30 cellular contexts compared by ENCODE assay signal in the genomic region with DNA sequence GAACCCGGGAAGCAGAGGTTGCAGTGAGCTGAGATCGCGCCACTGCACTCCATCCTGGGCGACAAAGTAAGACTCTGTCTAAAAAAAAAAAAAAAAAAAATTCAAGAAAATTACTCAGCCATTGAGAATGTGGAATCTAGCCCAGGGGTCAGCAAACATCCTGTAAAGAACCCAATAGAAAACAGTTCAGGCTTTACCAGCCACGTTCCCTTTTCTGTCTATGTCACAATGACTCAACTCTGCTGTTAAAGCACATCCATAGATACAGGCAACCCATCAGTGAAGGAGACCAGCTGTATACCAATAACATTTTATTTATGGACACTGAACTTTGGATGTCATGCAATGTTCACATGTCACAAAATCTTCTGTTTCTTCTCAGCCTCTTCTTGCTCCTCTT.
DNase-seq lines count a peak whose midpoint lies in the region; ATAC-seq and TF ChIP-seq lines count a peak whose summit lies in the region.
"Had no signal": no experiment of that assay in that cellular context is flagged by ENCODE, and none has a peak within 500 bp of the region (broad histone marks: within the 10 kb centered on the region; RNA-seq: fewer than 3 reads in every experiment).

No MANE protein-coding gene starts in this region.

- H3K4me2 ChIP-seq in PC-3 (ENCODE audit: low read length) (no peak overlapping the region), mesenchymal stem cell (ENCODE audit: low read length, poor library complexity, severe bottlenecking) (no peak overlapping the region)
- H3K4me2 ChIP-seq: BLaER1 treated with 17β-estradiol and CSF1 and Interleukin-3, amounts not matched to agents 10 nM and 100 nM; PC-9 had no signal

- H3K27ac ChIP-seq in PC-3 (ENCODE audit: low read length) (no peak overlapping the region), mesenchymal stem cell (ENCODE audit: low read length, poor library complexity, severe bottlenecking) (no peak overlapping the region)
- H3K27ac ChIP-seq: BLaER1 treated with 17β-estradiol and CSF1 and Interleukin-3, amounts not matched to agents 10 nM and 100 nM; breast epithelium; colonic mucosa; gastroesophageal sphincter; PC-9; uterus had no signal

- H3K27me3 ChIP-seq in PC-3 (ENCODE audit: low read length), result no peaks in the 10 kb centered on the region
- no peaks in the 10 kb centered on the region for H3K27me3 ChIP-seq in mesenchymal stem cell (ENCODE audit: control insufficient read depth in 1 of 2, insufficient read depth in 1 of 2, low read length in 2 of 2)
- H3K27me3 ChIP-seq: BLaER1 treated with 17β-estradiol and CSF1 and Interleukin-3, amounts not matched to agents 10 nM and 100 nM; breast epithelium; colonic mucosa; gastroesophageal sphincter; MG63; uterus had no signal

- CTCF ChIA-PET in PC-3 (lab: Charles Lee), result no interaction called here

- H2AFZ ChIP-seq in PC-3 (ENCODE audit: low read length) (no peak overlapping the region), mesenchymal stem cell (ENCODE audit: low read depth, low read length) (no peak overlapping the region)
- H2AFZ ChIP-seq: PC-9 had no signal

- in situ Hi-C loops in Caki2 (cut with HindIII; ENCODE audit: low pct_unique_long_range_greater_than_20kb, low sequenced_read_pairs), result no loop called here

- H3K9ac ChIP-seq in PC-3 (ENCODE audit: low read length) (no peak overlapping the region), mesenchymal stem cell (ENCODE audit: low read length) (no peak overlapping the region)
- H3K9ac ChIP-seq: BLaER1 treated with 17β-estradiol and CSF1 and Interleukin-3, amounts not matched to agents 10 nM and 100 nM had no signal

- H3K79me2 ChIP-seq in PC-3 (ENCODE audit: low read length), result no peaks in the 10 kb centered on the region

- ATAC-seq in PC-3 (no peak), GM21723 (IDR thresholded peaks at IDR 0.05; ENCODE audit: unreplicated experiment) (no peak)
- ATAC-seq: activated CD8-positive, alpha-beta T cell treated with anti-CD3 and anti-CD28 coated beads for 36 hours; activated naive CD8-positive, alpha-beta T cell treated with anti-CD3 and anti-CD28 coated beads, Interleukin-2, amount 50 U/mL, for 24 hours; gastroesophageal sphincter; naive thymus-derived CD8-positive, alpha-beta T cell; stimulated activated effector memory CD8-positive, alpha-beta T cell treated with anti-CD3 and anti-CD28 coated beads, Interleukin-12 subunit alpha, Interleukin-12 subunit beta, amount 100 ng/mL, for 72 hours had no signal

- intact Hi-C loops in PC-3 (cut with micrococcal nuclease), result no loop called here
- intact Hi-C loops in posterior cingulate gyrus (cut with DNase I), result no loop called here

- H3K9me3 ChIP-seq in PC-3 (ENCODE audit: low read length), result no peaks in the 10 kb centered on the region
- no peaks in the 10 kb centered on the region for H3K9me3 ChIP-seq in mesenchymal stem cell (ENCODE audit: control insufficient read depth, low read length)
- H3K9me3 ChIP-seq: BLaER1 treated with 17β-estradiol and CSF1 and Interleukin-3, amounts not matched to agents 10 nM and 100 nM; breast epithelium; colonic mucosa; gastroesophageal sphincter; MG63; uterus had no signal

- no peak overlapping the region for H4K91ac ChIP-seq in mesenchymal stem cell (ENCODE audit: low read length)

- TF ChIP-seq CTCF in PC-3 (conservative IDR thresholded peaks at IDR 0.05; ENCODE audit: low read depth, low read length), result no peak
- TF ChIP-seq CTCF in choroid plexus epithelial cell (conservative IDR thresholded peaks at IDR 0.05; ENCODE audit: low read depth, low read length), result no peak

- no peaks in the 10 kb centered on the region for H3K79me1 ChIP-seq in mesenchymal stem cell (replicated peaks; ENCODE audit: low read length, poor library complexity, severe bottlenecking)

- DNase-seq in Caki2 (ENCODE audit: low read depth) (peak; percentile 55), PC-3 (peak; percentile 35), choroid plexus epithelial cell (ENCODE audit: low read depth) (peak; percentile 4), mesenchymal stem cell (peak; percentile 95), posterior cingulate gyrus (no peak), NAMALWA (ENCODE audit: low spot score) (no peak)
- no peak for DNase-seq in activated CD4-positive, alpha-beta T cell treated with anti-CD3 and anti-CD28 coated beads for 1 hour
- DNase-seq: activated CD4-positive, CD25-positive, alpha-beta regulatory T cell treated with anti-CD3 and anti-CD28 coated beads, Interleukin-2, amount 50 U/mL, for 72 hours; activated CD8-positive, alpha-beta T cell treated with anti-CD3 and anti-CD28 coated beads for 36 hours; activated effector memory CD4-positive, alpha-beta T cell treated with anti-CD3 and anti-CD28 coated beads, Interleukin-2, amount 50 U/mL, for 16 hours; activated naive CD8-positive, alpha-beta T cell treated with anti-CD3 and anti-CD28 coated beads, Interleukin-2, amount 50 U/mL, for 24 hours; colonic mucosa; effector memory CD4-positive, alpha-beta T cell; islet precursor cell; MG63; midbrain; naive thymus-derived CD8-positive, alpha-beta T cell; NCI-H1436; NCI-H2107; NCI-H446 treated with DMSO at 0.1 percent for 48 hours; PC-9; retina; stimulated activated CD4-positive, alpha-beta T cell treated with anti-CD3 and anti-CD28 coated beads, Interleukin-2, amount 100 ng/mL, for 48 hours; substantia nigra; uterus had no signal

- no peak overlapping the region for H3K23ac ChIP-seq in mesenchymal stem cell (ENCODE audit: low read length in 2 of 2)

- no peak overlapping the region for H2AK5ac ChIP-seq in mesenchymal stem cell (ENCODE audit: low read length, severe bottlenecking)

- H3F3A ChIP-seq in PC-3 (ENCODE audit: low read length, unreplicated experiment), result no peaks in the 10 kb centered on the region

- no peaks in the 10 kb centered on the region for H4K20me1 ChIP-seq in PC-3 (ENCODE audit: low read length)
- H4K20me1 ChIP-seq: BLaER1 treated with 17β-estradiol and CSF1 and Interleukin-3, amounts not matched to agents 10 nM and 100 nM had no signal

- H2BK12ac ChIP-seq in mesenchymal stem cell (ENCODE audit: low read length in 2 of 2), result no peak overlapping the region

- H3K36me3 ChIP-seq in PC-3 (ENCODE audit: low read depth, low read length), result no peaks in the 10 kb centered on the region
- no peaks in the 10 kb centered on the region for H3K36me3 ChIP-seq in mesenchymal stem cell (ENCODE audit: control insufficient read depth in 1 of 2, insufficient read depth in 2 of 2, low read depth in 1 of 2, low read length in 2 of 2)
- H3K36me3 ChIP-seq: BLaER1 treated with 17β-estradiol and CSF1 and Interleukin-3, amounts not matched to agents 10 nM and 100 nM; breast epithelium; colonic mucosa; gastroesophageal sphincter; MG63; uterus had no signal

- H2BK120ac ChIP-seq in mesenchymal stem cell (ENCODE audit: low read depth, low read length), result peak overlapping the region; percentile 8

- H3K4me1 ChIP-seq in PC-3 (ENCODE audit: insufficient read depth, low read length) (no peaks in the 10 kb centered on the region), mesenchymal stem cell (ENCODE audit: control insufficient read depth, insufficient read depth, low read depth, low read length) (no peaks in the 10 kb centered on the region)
- H3K4me1 ChIP-seq: breast epithelium, colonic mucosa, gastroesophageal sphincter, uterus had no signal

- H3K14ac ChIP-seq in mesenchymal stem cell (ENCODE audit: low read length in 2 of 2), result no peak overlapping the region

- H3K4ac ChIP-seq in mesenchymal stem cell (ENCODE audit: low read depth in 1 of 2, low read length in 2 of 2), result no peak overlapping the region

- no peak overlapping the region for H3K4me3 ChIP-seq in PC-3 (ENCODE audit: low read length)
- no peak overlapping the region for H3K4me3 ChIP-seq in choroid plexus epithelial cell (ENCODE audit: low read depth, low read length)
- no peak overlapping the region for H3K4me3 ChIP-seq in mesenchymal stem cell (ENCODE audit: insufficient read depth in 1 of 2, low read depth in 1 of 2, low read length in 2 of 2)
- H3K4me3 ChIP-seq: BLaER1 treated with 17β-estradiol and CSF1 and Interleukin-3, amounts not matched to agents 10 nM and 100 nM; breast epithelium; colonic mucosa; gastroesophageal sphincter; MG63; PC-9; uterus had no signal

- POLR2A ChIA-PET in PC-3 (lab: Charles Lee; ENCODE audit: unreplicated experiment), result no interaction called here

- no peak overlapping the region for H3K18ac ChIP-seq in mesenchymal stem cell (ENCODE audit: low read depth in 1 of 2, low read length in 2 of 2)

- H4K8ac ChIP-seq in mesenchymal stem cell (ENCODE audit: low read length), result no peak overlapping the region

- H2BK15ac ChIP-seq in mesenchymal stem cell (ENCODE audit: low read depth, poor library complexity, severe bottlenecking), result no peak overlapping the region

- no TSS peak for BruUV-seq in PC-3 (replicated peaks; lab: Mats Ljungman, UMichigan)

- H2BK5ac ChIP-seq in mesenchymal stem cell (ENCODE audit: low read depth, low read length, poor library complexity, severe bottlenecking), result no peak overlapping the region

- no peaks in the 10 kb centered on the region for H3K9me2 ChIP-seq in PC-3 (replicated peaks; ENCODE audit: low read length)

- WGBS in mesenchymal stem cell, result 24% methylated on average over 5 of the region's 5 CpGs

Comparison
In these comparisons a context has a peak if more than half of its experiments do, and no peak if none do; other contexts are left out.
1. DNase-seq: peak in Caki2 (single experiment), PC-3 (single experiment), choroid plexus epithelial cell (single experiment) and mesenchymal stem cell (single experiment); none in posterior cingulate gyrus (0 of 10), activated CD4-positive, alpha-beta T cell treated with anti-CD3 and anti-CD28 coated beads for 1 hour (single experiment) and NAMALWA (single experiment).